In genomic region chrX:115939070-115939469, GRCh38 we compare ENCODE assay signal across 18 cellular contexts.
A peak's percentile ranks its signal among the peaks of the same experiment; 100 is the strongest.
DNase-seq lines count a peak whose midpoint lies in the region; ATAC-seq and TF ChIP-seq lines count a peak whose summit lies in the region.
"Had no signal": no experiment of that assay in that cellular context is flagged by ENCODE, and none has a peak within 500 bp of the region (broad histone marks: within the 10 kb centered on the region; RNA-seq: fewer than 3 reads in every experiment).

No MANE protein-coding gene starts in this region.

- H3K79me2 ChIP-seq in Karpas-422 (ENCODE audit: low read length) = no peaks in the 10 kb centered on the region

- peak overlapping the region; percentile 66 for H3K4me2 ChIP-seq in Karpas-422 (ENCODE audit: low read depth, low read length, poor library complexity, severe bottlenecking)

- no peaks in the 10 kb centered on the region for H3K9me2 ChIP-seq in Karpas-422 (replicated peaks; ENCODE audit: insufficient read depth, low read length)

- H4K20me1 ChIP-seq in Karpas-422 (ENCODE audit: insufficient read depth, low read depth, low read length) = no peaks in the 10 kb centered on the region

- peaks cover 1% of the 10 kb centered on the region for H3K4me1 Mint-ChIP-seq in glutamatergic neuron (ENCODE audit: low read depth, unreplicated experiment)
- H3K4me1 Mint-ChIP-seq in natural killer cell = peaks cover 0 to 7% of the 10 kb centered on the region in 2 donors
- H3K4me1 Mint-ChIP-seq: mesothelial cell of epicardium had no signal

- H3K9me3 Mint-ChIP-seq in glutamatergic neuron (ENCODE audit: unreplicated experiment) (no peaks in the 10 kb centered on the region), natural killer cell (peaks cover 2 to 7% of the 10 kb centered on the region in 2 donors)

- H3K36me3 ChIP-seq in Karpas-422 (ENCODE audit: insufficient read depth, low read length) = no peaks in the 10 kb centered on the region
- H3K36me3 ChIP-seq: WERI-Rb-1 had no signal

- H2AFZ ChIP-seq in Karpas-422 (ENCODE audit: low read length) = no peak overlapping the region; the same call in 1 of the 2 replicates

- no peaks in the 10 kb centered on the region for H3K27me3 ChIP-seq in Karpas-422 (ENCODE audit: low read length)

- H3K27ac ChIP-seq in Karpas-422 (ENCODE audit: low read length) = peak overlapping the region; percentile 94
- H3K27ac ChIP-seq: 22Rv1, epithelial cell of prostate, RWPE1 had no signal

- intact Hi-C loops in natural killer cell (cut with micrococcal nuclease) = no loop called here

- H3K27me3 Mint-ChIP-seq in glutamatergic neuron (ENCODE audit: unreplicated experiment) (no peaks in the 10 kb centered on the region), natural killer cell (ENCODE audit: low read depth in 2 of 2) (no peaks in the 10 kb centered on the region)

- peak overlapping the region; percentile 31 for H3K4me3 ChIP-seq in Karpas-422 (ENCODE audit: low read length)

- peak overlapping the region; percentile 54 for H3K9ac ChIP-seq in Karpas-422 (ENCODE audit: low read length)

- H3K9me3 ChIP-seq in Karpas-422 (ENCODE audit: low read length) = no peaks in the 10 kb centered on the region

- ATAC-seq in HG02938 (IDR thresholded peaks at IDR 0.05; ENCODE audit: unreplicated experiment) (peak; percentile 63), natural killer cell (no peak)

- TF ChIP-seq CTCF in glutamatergic neuron (IDR thresholded peaks at IDR 0.05; ENCODE audit: partially characterized antibody, unreplicated experiment) (no peak), natural killer cell (IDR thresholded peaks at IDR 0.05) (no peak)

- H3K4me3 Mint-ChIP-seq in glutamatergic neuron (ENCODE audit: unreplicated experiment) (no peak overlapping the region), natural killer cell (no peak overlapping the region)
- H3K4me3 Mint-ChIP-seq: mesothelial cell of epicardium had no signal

- no peak overlapping the region for H3K27ac Mint-ChIP-seq in glutamatergic neuron (ENCODE audit: unreplicated experiment)
- H3K27ac Mint-ChIP-seq in natural killer cell = no peak overlapping the region
- H3K27ac Mint-ChIP-seq: mesothelial cell of epicardium had no signal

- DNase-seq in SIG-M5 treated with dmso at 0.1 percent for 504 hours (lab: John Stamatoyannopoulos, UW; ENCODE audit: unreplicated experiment) = peak; percentile 10
- no peak for DNase-seq in SIG-M5 (lab: John Stamatoyannopoulos, UW)
- DNase-seq in Karpas-422 = peak; percentile 85
- no peak for DNase-seq in glutamatergic neuron
- DNase-seq in NCI-H1048 (lab: John Stamatoyannopoulos, UW) = no peak
- no peak for DNase-seq in HuH-7.5 (ENCODE audit: low spot score)
- no peak for DNase-seq in natural killer cell
- DNase-seq: activated T-cell treated with anti-CD3 and anti-CD28 coated beads, Interleukin-2, amount 50 U/mL, for 48 hours; DMS 273 treated with DMSO at 0.1 percent for 48 hours; NCI-H187; retina; trophoblast cell; WERI-Rb-1 had no signal

- peaks cover 43% of the 10 kb centered on the region for H3K4me1 ChIP-seq in Karpas-422 (ENCODE audit: low read length)

- H3K36me3 Mint-ChIP-seq in glutamatergic neuron (ENCODE audit: unreplicated experiment) = no peaks in the 10 kb centered on the region
- H3K36me3 Mint-ChIP-seq in natural killer cell = no peaks in the 10 kb centered on the region

Comparison
In these comparisons a context has a peak if more than half of its experiments do, and no peak if none do; other contexts are left out.
1. DNase-seq: peak in SIG-M5 treated with dmso at 0.1 percent for 504 hours (single experiment) and Karpas-422 (single experiment); none in SIG-M5 (single experiment), glutamatergic neuron (single experiment), NCI-H1048 (single experiment), HuH-7.5 (single experiment) and natural killer cell (single experiment).